8 cellular contexts compared by ENCODE assay signal in the genomic region with DNA sequence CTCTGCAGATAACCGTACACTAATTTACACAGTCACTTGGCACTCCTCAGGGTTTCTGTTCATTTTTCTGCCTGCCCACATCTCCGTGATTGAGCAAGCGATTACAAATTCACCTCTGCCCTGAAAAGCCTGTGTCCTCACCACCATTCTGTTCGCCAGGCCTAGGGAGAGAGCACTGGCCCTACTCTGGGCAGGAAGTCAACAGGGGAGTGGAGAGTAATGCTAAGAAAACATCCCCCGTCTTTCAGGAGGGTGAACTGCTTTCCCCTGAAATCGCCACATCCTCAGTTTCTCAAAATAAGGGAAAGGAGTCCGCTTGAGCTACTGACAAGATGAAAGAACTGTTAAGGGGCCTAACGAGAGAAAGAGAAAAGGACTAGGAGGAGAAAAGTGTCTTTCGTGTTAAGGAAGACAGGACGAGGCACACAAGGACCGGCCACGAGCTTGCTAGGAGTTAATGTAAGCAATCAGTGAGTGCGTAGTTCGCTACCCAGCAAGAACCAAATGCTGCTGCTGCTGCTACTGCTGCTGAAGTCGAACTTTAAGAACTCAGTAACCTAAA. TPM values are rescaled to one million over a fixed set of nuclear protein-coding genes. Genes with fewer than 3 reads are reported as not detected.
A peak's percentile ranks its signal among the peaks of the same experiment; 100 is the strongest.
DNase-seq lines count a peak whose midpoint lies in the region; FAIRE-seq and TF ChIP-seq lines count a peak whose summit lies in the region.

No MANE protein-coding gene starts in this region.

- H3K4me3 ChIP-seq in iPS-11a (ENCODE audit: low read depth, low read length), result peak overlapping the region; percentile 93
- peak overlapping the region; percentile 90 for H3K4me3 ChIP-seq in skeletal muscle cell (ENCODE audit: low read depth, low read length)

- DNase-seq in G401 (ENCODE audit: low spot score) (peak; percentile 31), H54 (ENCODE audit: insufficient read length, low spot score) (peak; percentile 45), NOMO-1 (lab: John Stamatoyannopoulos, UW; ENCODE audit: unreplicated experiment in 2 of 2) (peak; percentile 65 to 75), astrocyte of the hippocampus (ENCODE audit: low read depth, low spot score) (peak; percentile 70), skeletal muscle cell (ENCODE audit: low read depth) (peak; percentile 71), NCI-H524 (lab: John Stamatoyannopoulos, UW) (no peak), GM19240 (ENCODE audit: insufficient read length, low spot score) (no peak)

- in situ Hi-C loops in G401 (cut with HindIII; ENCODE audit: low sequenced_read_pairs), result loop anchor here (5.0 kb wide), 1 partner anchor 67 kb away; no protein-coding TSS in a partner anchor

- TF ChIP-seq POLR2A in H54 (IDR thresholded peaks at IDR 0.05; ENCODE audit: low read depth, low read length), result no peak

- FAIRE-seq in H54 (lab: Jason Lieb, UNC), result no peak

RNA-seq across cellular contexts. Expression of gene PEX19, which starts 0.6 kb away (rescaled TPM):
- 49.8 and 50.0 TPM in 2 replicates for total RNA-seq in G401 (2014; rRNA removed; shearing (Covaris generic))

RNA-seq across cellular contexts. Expression of gene DCAF8, which starts 22.0 kb away (rescaled TPM):
- 69.8 and 77.1 TPM in 2 replicates for total RNA-seq in G401 (2014; rRNA removed; shearing (Covaris generic))

RNA-seq across cellular contexts. Expression of gene COPA, which starts 58.7 kb away (rescaled TPM):
- 73.2 and 73.6 TPM in 2 replicates for total RNA-seq in G401 (2014; rRNA removed; shearing (Covaris generic))

RNA-seq across cellular contexts. Expression of gene NCSTN, which starts 58.9 kb away (rescaled TPM):
- 35.2 and 47.6 TPM in 2 replicates for total RNA-seq in G401 (2014; rRNA removed; shearing (Covaris generic))

Comparison
In these comparisons a context has a peak if more than half of its experiments do, and no peak if none do; other contexts are left out.
1. DNase-seq: peak in G401 (single experiment), H54 (single experiment), NOMO-1 (2 of 2), astrocyte of the hippocampus (single experiment) and skeletal muscle cell (single experiment); none in NCI-H524 (0 of 2) and GM19240 (single experiment).